Comparison of ENCODE assay signal across 23 cellular contexts in the genomic region with DNA sequence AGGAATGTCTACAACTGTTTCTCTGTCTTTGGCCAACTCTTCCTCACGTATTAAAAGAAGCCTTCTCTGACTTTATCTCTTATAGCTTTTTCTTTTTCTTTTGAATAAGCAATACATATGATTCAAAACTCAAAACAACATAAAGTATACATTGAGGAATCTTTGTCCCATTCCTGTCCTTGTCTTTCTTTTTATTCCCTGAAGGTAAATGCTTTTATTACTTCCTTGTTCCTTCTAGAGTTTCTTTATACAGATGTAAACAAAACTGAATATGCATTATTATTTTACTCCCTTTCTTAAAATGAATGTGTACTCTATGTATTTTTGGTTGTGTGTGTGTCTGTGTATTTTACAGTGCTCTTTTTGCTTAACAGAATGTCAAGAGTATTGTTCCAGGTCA.
DNase-seq lines count a peak whose midpoint lies in the region; ATAC-seq and TF ChIP-seq lines count a peak whose summit lies in the region.
"Had no signal": no experiment of that assay in that cellular context is flagged by ENCODE, and none has a peak within 500 bp of the region (broad histone marks: within the 10 kb centered on the region; RNA-seq: fewer than 3 reads in every experiment).

No MANE protein-coding gene starts in this region.

- intact Hi-C loops in colonic mucosa (cut with DNase I): no loop called here
- intact Hi-C loops in mucosa of descending colon (cut with DNase I, micrococcal nuclease): no loop called here
- intact Hi-C loops in transverse colon (cut with DNase I; ENCODE audit: low total_unique reads): no loop called here

- DNase-seq in colonic mucosa (no peak), mucosa of descending colon (no peak), transverse colon (no peak), NCI-H774 (lab: John Stamatoyannopoulos, UW) (no peak)
- DNase-seq: 8988T; ACHN; BE2C; C1 segment of cervical spinal cord; CD4-positive, alpha-beta memory T cell; CD4-positive, CD25-positive, alpha-beta regulatory T cell; CD8-positive, alpha-beta memory T cell; COR-L47; DMS 273 treated with DMSO at 0.1 percent for 48 hours; DMS153; DMS53; DMS79; DND-41; EL; GDM1 had no signal

- TF ChIP-seq POLR2A in transverse colon (IDR thresholded peaks at IDR 0.05): no peak

- no peak overlapping the region for H3K9ac ChIP-seq in colonic mucosa (ENCODE audit: low read depth in 2 of 2, low read length in 2 of 2)
- H3K9ac ChIP-seq: BLaER1 had no signal

- TF ChIP-seq EP300 in transverse colon (IDR thresholded peaks at IDR 0.05; ENCODE audit: low read depth): no peak

- no peak overlapping the region for H3K4me3 ChIP-seq in colonic mucosa
- no peak overlapping the region for H3K4me3 ChIP-seq in mucosa of descending colon
- no peak overlapping the region for H3K4me3 ChIP-seq in transverse colon
- H3K4me3 ChIP-seq: BLaER1, GM12878 had no signal

- 50 to 75% methylated on average over 1 of the region's 1 CpG for WGBS in transverse colon (ENCODE audit: low coverage in 1 of 2), 2 donors

- H3K36me3 ChIP-seq in colonic mucosa (no peaks in the 10 kb centered on the region), mucosa of descending colon (ENCODE audit: low read depth) (no peaks in the 10 kb centered on the region), transverse colon (no peaks in the 10 kb centered on the region)
- H3K36me3 ChIP-seq: BE2C, BLaER1 had no signal

- ATAC-seq in mucosa of descending colon (peak; percentile 67), GM18519 (IDR thresholded peaks at IDR 0.05; ENCODE audit: low FRiP score, unreplicated experiment) (no peak), HG02852 (IDR thresholded peaks at IDR 0.05; ENCODE audit: unreplicated experiment) (no peak)
- ATAC-seq: GM12878 had no signal

- no peaks in the 10 kb centered on the region for H3K9me3 ChIP-seq in colonic mucosa
- no peaks in the 10 kb centered on the region for H3K9me3 ChIP-seq in mucosa of descending colon
- no peaks in the 10 kb centered on the region for H3K9me3 ChIP-seq in transverse colon
- H3K9me3 ChIP-seq: BE2C, BLaER1 had no signal

- H3K4me1 ChIP-seq in colonic mucosa (no peaks in the 10 kb centered on the region), mucosa of descending colon (ENCODE audit: low read depth) (peaks cover 15% of the 10 kb centered on the region), transverse colon (peaks cover 0 to 12% (median 6%) of the 10 kb centered on the region in 4 donors)
- H3K4me1 ChIP-seq: BE2C had no signal

- TF ChIP-seq CTCF in colonic mucosa (IDR thresholded peaks at IDR 0.05): no peak
- no peak for TF ChIP-seq CTCF in mucosa of descending colon (IDR thresholded peaks at IDR 0.05)
- no peak for TF ChIP-seq CTCF in transverse colon (IDR thresholded peaks at IDR 0.05)

- H3K27ac ChIP-seq in colonic mucosa: peak overlapping the region; percentile 34
- H3K27ac ChIP-seq in transverse colon: peak overlapping the region in 3 of 4 donors; percentile 3 to 41 (median 17)
- H3K27ac ChIP-seq: BLaER1 had no signal

- H3K27me3 ChIP-seq in colonic mucosa (no peaks in the 10 kb centered on the region), transverse colon (no peaks in the 10 kb centered on the region)
- H3K27me3 ChIP-seq: BE2C, BLaER1 had no signal

- in situ Hi-C loops in transverse colon (cut with MboI; ENCODE audit: low pct_ligation_motif_present in 1 of 4, low pct_unique_long_range_greater_than_20kb in 1 of 4, low sequenced_read_pairs in 3 of 4): no loop called here
